Comparison of ENCODE assay signal across 1 cellular context in genomic region chr19:14419038-14419813, GRCh38.
TF ChIP-seq lines count a peak whose summit lies in the region.

Gene DDX39A, minus strand, starts transcription at chr19:14419341. Its CDS starts 6,121 bp downstream, at chr19:14413220.

TF ChIP-seq in GM12878, 131 proteins besides CTCF, POLR2A, EP300 and RAD21 (continued from another document and continues in another):
- TF ChIP-seq REST (IDR thresholded peaks at IDR 0.05; ENCODE audit: low read depth, low read length) = no peak
- no peak for TF ChIP-seq ESRRA (IDR thresholded peaks at IDR 0.05; ENCODE audit: low read length)
- TF ChIP-seq TCF7 (IDR thresholded peaks at IDR 0.05; ENCODE audit: borderline replicate concordance) = no peak
- TF ChIP-seq POLR2AphosphoS2 (IDR thresholded peaks at IDR 0.05; ENCODE audit: low read depth, low read length) = peak; percentile 75; the same call in 1 of the 2 replicates
- TF ChIP-seq MLLT1 (IDR thresholded peaks at IDR 0.05) = no peak
- TF ChIP-seq EGR1 (IDR thresholded peaks at IDR 0.05; ENCODE audit: borderline replicate concordance in 1 of 2, low read depth in 2 of 2, low read length in 2 of 2) = 0 out of 3 replicates have a peak, but pooled peaks of 1 of the 2 experiments have one; percentile 31
- peak; percentile 77 for TF ChIP-seq SIN3A (IDR thresholded peaks at IDR 0.05; ENCODE audit: low read depth, low read length)
- no peak for TF ChIP-seq HDAC6 (IDR thresholded peaks at IDR 0.05; ENCODE audit: unreplicated experiment)
- TF ChIP-seq, protein P1, sequence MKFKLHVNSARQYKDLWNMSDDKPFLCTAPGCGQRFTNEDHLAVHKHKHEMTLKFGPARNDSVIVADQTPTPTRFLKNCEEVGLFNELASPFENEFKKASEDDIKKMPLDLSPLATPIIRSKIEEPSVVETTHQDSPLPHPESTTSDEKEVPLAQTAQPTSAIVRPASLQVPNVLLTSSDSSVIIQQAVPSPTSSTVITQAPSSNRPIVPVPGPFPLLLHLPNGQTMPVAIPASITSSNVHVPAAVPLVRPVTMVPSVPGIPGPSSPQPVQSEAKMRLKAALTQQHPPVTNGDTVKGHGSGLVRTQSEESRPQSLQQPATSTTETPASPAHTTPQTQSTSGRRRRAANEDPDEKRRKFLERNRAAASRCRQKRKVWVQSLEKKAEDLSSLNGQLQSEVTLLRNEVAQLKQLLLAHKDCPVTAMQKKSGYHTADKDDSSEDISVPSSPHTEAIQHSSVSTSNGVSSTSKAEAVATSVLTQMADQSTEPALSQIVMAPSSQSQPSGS (IDR thresholded peaks at IDR 0.05; ENCODE audit: low read length) = no peak
- TF ChIP-seq KAT2A (conservative IDR thresholded peaks at IDR 0.05; ENCODE audit: control insufficient read depth, low read depth, low read length) = no peak
- TF ChIP-seq CREM (IDR thresholded peaks at IDR 0.05; ENCODE audit: low read depth) = 0 out of 2 replicates have a peak, but pooled peaks have one; percentile 41
- peak; percentile 75 for TF ChIP-seq GABPA (IDR thresholded peaks at IDR 0.05; ENCODE audit: low read depth)
- TF ChIP-seq, protein P2, sequence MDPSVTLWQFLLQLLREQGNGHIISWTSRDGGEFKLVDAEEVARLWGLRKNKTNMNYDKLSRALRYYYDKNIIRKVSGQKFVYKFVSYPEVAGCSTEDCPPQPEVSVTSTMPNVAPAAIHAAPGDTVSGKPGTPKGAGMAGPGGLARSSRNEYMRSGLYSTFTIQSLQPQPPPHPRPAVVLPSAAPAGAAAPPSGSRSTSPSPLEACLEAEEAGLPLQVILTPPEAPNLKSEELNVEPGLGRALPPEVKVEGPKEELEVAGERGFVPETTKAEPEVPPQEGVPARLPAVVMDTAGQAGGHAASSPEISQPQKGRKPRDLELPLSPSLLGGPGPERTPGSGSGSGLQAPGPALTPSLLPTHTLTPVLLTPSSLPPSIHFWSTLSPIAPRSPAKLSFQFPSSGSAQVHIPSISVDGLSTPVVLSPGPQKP (IDR thresholded peaks at IDR 0.05; ENCODE audit: low read depth, low read length) = no peak
- TF ChIP-seq HDGF (IDR thresholded peaks at IDR 0.05) = peak; percentile 78; the same call in 1 of the 2 replicates
- TF ChIP-seq RAD51 (IDR thresholded peaks at IDR 0.05) = peak; percentile 89
- TF ChIP-seq CBX3 (IDR thresholded peaks at IDR 0.05; ENCODE audit: borderline replicate concordance, low read depth) = no peak
- peak; percentile 80 for TF ChIP-seq PML (IDR thresholded peaks at IDR 0.05; ENCODE audit: low read length)
- TF ChIP-seq, protein P3, sequence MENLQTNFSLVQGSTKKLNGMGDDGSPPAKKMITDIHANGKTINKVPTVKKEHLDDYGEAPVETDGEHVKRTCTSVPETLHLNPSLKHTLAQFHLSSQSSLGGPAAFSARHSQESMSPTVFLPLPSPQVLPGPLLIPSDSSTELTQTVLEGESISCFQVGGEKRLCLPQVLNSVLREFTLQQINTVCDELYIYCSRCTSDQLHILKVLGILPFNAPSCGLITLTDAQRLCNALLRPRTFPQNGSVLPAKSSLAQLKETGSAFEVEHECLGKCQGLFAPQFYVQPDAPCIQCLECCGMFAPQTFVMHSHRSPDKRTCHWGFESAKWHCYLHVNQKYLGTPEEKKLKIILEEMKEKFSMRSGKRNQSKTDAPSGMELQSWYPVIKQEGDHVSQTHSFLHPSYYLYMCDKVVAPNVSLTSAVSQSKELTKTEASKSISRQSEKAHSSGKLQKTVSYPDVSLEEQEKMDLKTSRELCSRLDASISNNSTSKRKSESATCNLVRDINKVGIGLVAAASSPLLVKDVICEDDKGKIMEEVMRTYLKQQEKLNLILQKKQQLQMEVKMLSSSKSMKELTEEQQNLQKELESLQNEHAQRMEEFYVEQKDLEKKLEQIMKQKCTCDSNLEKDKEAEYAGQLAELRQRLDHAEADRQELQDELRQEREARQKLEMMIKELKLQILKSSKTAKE (IDR thresholded peaks at IDR 0.05; ENCODE audit: low read depth, poor library complexity, severe bottlenecking) = peak; percentile 63
- TF ChIP-seq SMAD1 (IDR thresholded peaks at IDR 0.05; ENCODE audit: low read depth, partially characterized antibody) = peak; percentile 40
- no peak for TF ChIP-seq RCOR1 (conservative IDR thresholded peaks at IDR 0.05; ENCODE audit: low read depth, low read length)
- TF ChIP-seq FOS (IDR thresholded peaks at IDR 0.05; ENCODE audit: borderline replicate concordance, extremely low read depth, insufficient read length) = peak; percentile 97
- TF ChIP-seq, protein P4, sequence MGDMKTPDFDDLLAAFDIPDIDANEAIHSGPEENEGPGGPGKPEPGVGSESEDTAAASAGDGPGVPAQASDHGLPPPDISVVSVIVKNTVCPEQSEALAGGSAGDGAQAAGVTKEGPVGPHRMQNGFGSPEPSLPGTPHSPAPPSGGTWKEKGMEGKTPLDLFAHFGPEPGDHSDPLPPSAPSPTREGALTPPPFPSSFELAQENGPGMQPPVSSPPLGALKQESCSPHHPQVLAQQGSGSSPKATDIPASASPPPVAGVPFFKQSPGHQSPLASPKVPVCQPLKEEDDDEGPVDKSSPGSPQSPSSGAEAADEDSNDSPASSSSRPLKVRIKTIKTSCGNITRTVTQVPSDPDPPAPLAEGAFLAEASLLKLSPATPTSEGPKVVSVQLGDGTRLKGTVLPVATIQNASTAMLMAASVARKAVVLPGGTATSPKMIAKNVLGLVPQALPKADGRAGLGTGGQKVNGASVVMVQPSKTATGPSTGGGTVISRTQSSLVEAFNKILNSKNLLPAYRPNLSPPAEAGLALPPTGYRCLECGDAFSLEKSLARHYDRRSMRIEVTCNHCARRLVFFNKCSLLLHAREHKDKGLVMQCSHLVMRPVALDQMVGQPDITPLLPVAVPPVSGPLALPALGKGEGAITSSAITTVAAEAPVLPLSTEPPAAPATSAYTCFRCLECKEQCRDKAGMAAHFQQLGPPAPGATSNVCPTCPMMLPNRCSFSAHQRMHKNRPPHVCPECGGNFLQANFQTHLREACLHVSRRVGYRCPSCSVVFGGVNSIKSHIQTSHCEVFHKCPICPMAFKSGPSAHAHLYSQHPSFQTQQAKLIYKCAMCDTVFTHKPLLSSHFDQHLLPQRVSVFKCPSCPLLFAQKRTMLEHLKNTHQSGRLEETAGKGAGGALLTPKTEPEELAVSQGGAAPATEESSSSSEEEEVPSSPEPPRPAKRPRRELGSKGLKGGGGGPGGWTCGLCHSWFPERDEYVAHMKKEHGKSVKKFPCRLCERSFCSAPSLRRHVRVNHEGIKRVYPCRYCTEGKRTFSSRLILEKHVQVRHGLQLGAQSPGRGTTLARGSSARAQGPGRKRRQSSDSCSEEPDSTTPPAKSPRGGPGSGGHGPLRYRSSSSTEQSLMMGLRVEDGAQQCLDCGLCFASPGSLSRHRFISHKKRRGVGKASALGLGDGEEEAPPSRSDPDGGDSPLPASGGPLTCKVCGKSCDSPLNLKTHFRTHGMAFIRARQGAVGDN (IDR thresholded peaks at IDR 0.05) = peak; percentile 80
- no peak; the same call in 1 of the 2 replicates for TF ChIP-seq IKZF1 (conservative IDR thresholded peaks at IDR 0.05)
- no peak for TF ChIP-seq SMAD5 (IDR thresholded peaks at IDR 0.05; ENCODE audit: low read depth)
- TF ChIP-seq, protein P5, sequence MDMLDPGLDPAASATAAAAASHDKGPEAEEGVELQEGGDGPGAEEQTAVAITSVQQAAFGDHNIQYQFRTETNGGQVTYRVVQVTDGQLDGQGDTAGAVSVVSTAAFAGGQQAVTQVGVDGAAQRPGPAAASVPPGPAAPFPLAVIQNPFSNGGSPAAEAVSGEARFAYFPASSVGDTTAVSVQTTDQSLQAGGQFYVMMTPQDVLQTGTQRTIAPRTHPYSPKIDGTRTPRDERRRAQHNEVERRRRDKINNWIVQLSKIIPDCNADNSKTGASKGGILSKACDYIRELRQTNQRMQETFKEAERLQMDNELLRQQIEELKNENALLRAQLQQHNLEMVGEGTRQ (IDR thresholded peaks at IDR 0.05; ENCODE audit: borderline replicate concordance, low read depth, low read length) = no peak
- no peak for TF ChIP-seq MTA2 (IDR thresholded peaks at IDR 0.05; ENCODE audit: low read depth)
- TF ChIP-seq NRF1 (conservative IDR thresholded peaks at IDR 0.05; ENCODE audit: low read depth, low read length) = peak; percentile 71
- TF ChIP-seq, protein P6, sequence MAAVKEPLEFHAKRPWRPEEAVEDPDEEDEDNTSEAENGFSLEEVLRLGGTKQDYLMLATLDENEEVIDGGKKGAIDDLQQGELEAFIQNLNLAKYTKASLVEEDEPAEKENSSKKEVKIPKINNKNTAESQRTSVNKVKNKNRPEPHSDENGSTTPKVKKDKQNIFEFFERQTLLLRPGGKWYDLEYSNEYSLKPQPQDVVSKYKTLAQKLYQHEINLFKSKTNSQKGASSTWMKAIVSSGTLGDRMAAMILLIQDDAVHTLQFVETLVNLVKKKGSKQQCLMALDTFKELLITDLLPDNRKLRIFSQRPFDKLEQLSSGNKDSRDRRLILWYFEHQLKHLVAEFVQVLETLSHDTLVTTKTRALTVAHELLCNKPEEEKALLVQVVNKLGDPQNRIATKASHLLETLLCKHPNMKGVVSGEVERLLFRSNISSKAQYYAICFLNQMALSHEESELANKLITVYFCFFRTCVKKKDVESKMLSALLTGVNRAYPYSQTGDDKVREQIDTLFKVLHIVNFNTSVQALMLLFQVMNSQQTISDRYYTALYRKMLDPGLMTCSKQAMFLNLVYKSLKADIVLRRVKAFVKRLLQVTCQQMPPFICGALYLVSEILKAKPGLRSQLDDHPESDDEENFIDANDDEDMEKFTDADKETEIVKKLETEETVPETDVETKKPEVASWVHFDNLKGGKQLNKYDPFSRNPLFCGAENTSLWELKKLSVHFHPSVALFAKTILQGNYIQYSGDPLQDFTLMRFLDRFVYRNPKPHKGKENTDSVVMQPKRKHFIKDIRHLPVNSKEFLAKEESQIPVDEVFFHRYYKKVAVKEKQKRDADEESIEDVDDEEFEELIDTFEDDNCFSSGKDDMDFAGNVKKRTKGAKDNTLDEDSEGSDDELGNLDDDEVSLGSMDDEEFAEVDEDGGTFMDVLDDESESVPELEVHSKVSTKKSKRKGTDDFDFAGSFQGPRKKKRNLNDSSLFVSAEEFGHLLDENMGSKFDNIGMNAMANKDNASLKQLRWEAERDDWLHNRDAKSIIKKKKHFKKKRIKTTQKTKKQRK (IDR thresholded peaks at IDR 0.05; ENCODE audit: low read depth, low read length) = peak; percentile 83
- TF ChIP-seq, protein P7, sequence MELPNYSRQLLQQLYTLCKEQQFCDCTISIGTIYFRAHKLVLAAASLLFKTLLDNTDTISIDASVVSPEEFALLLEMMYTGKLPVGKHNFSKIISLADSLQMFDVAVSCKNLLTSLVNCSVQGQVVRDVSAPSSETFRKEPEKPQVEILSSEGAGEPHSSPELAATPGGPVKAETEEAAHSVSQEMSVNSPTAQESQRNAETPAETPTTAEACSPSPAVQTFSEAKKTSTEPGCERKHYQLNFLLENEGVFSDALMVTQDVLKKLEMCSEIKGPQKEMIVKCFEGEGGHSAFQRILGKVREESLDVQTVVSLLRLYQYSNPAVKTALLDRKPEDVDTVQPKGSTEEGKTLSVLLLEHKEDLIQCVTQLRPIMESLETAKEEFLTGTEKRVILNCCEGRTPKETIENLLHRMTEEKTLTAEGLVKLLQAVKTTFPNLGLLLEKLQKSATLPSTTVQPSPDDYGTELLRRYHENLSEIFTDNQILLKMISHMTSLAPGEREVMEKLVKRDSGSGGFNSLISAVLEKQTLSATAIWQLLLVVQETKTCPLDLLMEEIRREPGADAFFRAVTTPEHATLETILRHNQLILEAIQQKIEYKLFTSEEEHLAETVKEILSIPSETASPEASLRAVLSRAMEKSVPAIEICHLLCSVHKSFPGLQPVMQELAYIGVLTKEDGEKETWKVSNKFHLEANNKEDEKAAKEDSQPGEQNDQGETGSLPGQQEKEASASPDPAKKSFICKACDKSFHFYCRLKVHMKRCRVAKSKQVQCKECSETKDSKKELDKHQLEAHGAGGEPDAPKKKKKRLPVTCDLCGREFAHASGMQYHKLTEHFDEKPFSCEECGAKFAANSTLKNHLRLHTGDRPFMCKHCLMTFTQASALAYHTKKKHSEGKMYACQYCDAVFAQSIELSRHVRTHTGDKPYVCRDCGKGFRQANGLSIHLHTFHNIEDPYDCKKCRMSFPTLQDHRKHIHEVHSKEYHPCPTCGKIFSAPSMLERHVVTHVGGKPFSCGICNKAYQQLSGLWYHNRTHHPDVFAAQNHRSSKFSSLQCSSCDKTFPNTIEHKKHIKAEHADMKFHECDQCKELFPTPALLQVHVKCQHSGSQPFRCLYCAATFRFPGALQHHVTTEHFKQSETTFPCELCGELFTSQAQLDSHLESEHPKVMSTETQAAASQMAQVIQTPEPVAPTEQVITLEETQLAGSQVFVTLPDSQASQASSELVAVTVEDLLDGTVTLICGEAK (IDR thresholded peaks at IDR 0.05; ENCODE audit: borderline replicate concordance) = peak; percentile 72; the same call in 1 of the 2 replicates
